In the genomic region with DNA sequence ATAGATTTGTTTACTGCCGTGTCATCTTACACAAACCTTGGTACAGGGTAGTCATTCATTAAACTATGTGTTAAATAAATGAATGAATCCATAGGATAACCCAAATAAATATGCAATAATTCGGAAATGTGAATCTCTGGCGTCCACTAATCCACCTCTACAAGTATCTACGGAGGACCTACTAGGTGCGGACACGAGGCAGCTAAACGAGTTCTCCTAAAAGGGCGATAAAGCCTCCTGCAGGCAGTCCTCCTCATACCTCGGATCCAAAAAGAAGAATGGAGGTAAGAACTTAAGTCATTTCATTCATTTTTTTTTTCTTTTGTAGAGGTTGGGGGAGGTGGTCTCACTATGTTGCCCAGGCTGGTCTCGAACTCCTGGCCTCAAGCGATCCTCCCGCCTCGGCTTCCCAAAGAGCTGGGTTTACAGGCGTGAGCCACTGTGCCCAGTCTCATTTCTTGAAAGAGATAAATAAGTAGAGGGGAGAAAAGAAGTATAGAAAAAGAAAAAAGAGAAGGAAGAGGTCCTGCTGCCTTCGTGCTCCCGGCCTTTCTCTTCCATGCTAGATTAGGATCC, we compare ENCODE assay signal across 7 cellular contexts. TPM values are rescaled to one million over a fixed set of nuclear protein-coding genes. Genes with fewer than 3 reads are reported as not detected.
DNase-seq lines count a peak whose midpoint lies in the region; ATAC-seq and TF ChIP-seq lines count a peak whose summit lies in the region.

No MANE protein-coding gene starts in this region.

- intact Hi-C loops in left ventricle myocardium superior (cut with micrococcal nuclease) = no loop called here

- H3K27ac ChIP-seq in WERI-Rb-1 = peak overlapping the region; percentile 91

- no peaks in the 10 kb centered on the region for H3K9me3 ChIP-seq in WERI-Rb-1 (ENCODE audit: severe bottlenecking)

- H3K36me3 ChIP-seq in H7 (replicated peaks; ENCODE audit: control insufficient read depth, insufficient read depth, low read length) (peaks cover 26% of the 10 kb centered on the region), WERI-Rb-1 (peaks cover 32% of the 10 kb centered on the region)

- no peaks in the 10 kb centered on the region for H3K9me3 Mint-ChIP-seq in stimulated activated memory B cell treated with anti-CD40 and anti-IgM and Interleukin-4, amounts not matched to agents 10 μg/mL and 1 μg/mL and 100 μg/mL, for 72 hours

- DNase-seq in H7 = no peak
- DNase-seq in WERI-Rb-1 = no peak
- peak; percentile 34 for DNase-seq in left ventricle myocardium superior
- no peak for DNase-seq in NCI-H187 (lab: John Stamatoyannopoulos, UW)
- DNase-seq in stimulated activated CD4-positive, alpha-beta T cell treated with anti-CD3 and anti-CD28 coated beads, Interleukin-15, amount 100 ng/mL, for 24 hours = no peak

- H3K27me3 Mint-ChIP-seq in stimulated activated memory B cell treated with anti-CD40 and anti-IgM and Interleukin-4, amounts not matched to agents 10 μg/mL and 1 μg/mL and 100 μg/mL, for 72 hours = no peaks in the 10 kb centered on the region

- peak overlapping the region; percentile 85 for H3K4me3 ChIP-seq in H7 (ENCODE audit: insufficient read depth, low read depth, low read length)
- peak overlapping the region; percentile 80 for H3K4me3 ChIP-seq in WERI-Rb-1 (ENCODE audit: low read depth, low read length)

- H3K4me1 Mint-ChIP-seq in stimulated activated memory B cell treated with anti-CD40 and anti-IgM and Interleukin-4, amounts not matched to agents 10 μg/mL and 1 μg/mL and 100 μg/mL, for 72 hours = peaks cover 50% of the 10 kb centered on the region

- TF ChIP-seq CTCF in WERI-Rb-1 (IDR thresholded peaks at IDR 0.05; ENCODE audit: low read depth, low read length) = no peak

- peak overlapping the region; percentile 99 for H3K27ac Mint-ChIP-seq in stimulated activated memory B cell treated with anti-CD40 and anti-IgM and Interleukin-4, amounts not matched to agents 10 μg/mL and 1 μg/mL and 100 μg/mL, for 72 hours

- ATAC-seq in left ventricle myocardium superior = no peak
- ATAC-seq in stimulated activated memory B cell treated with anti-CD40 and anti-IgM and Interleukin-4, amounts not matched to agents 10 μg/mL and 1 μg/mL and 100 μg/mL, for 72 hours = no peak
- ATAC-seq in GM19397 (IDR thresholded peaks at IDR 0.05; ENCODE audit: unreplicated experiment) = no peak

- H3K4me3 Mint-ChIP-seq in stimulated activated memory B cell treated with anti-CD40 and anti-IgM and Interleukin-4, amounts not matched to agents 10 μg/mL and 1 μg/mL and 100 μg/mL, for 72 hours = peak overlapping the region; percentile 100

- no peaks in the 10 kb centered on the region for H3K27me3 ChIP-seq in H7 (ENCODE audit: control insufficient read depth, insufficient read depth, low read length)
- H3K27me3 ChIP-seq in WERI-Rb-1 (ENCODE audit: insufficient read depth, low read depth, severe bottlenecking) = no peaks in the 10 kb centered on the region

- H3K36me3 Mint-ChIP-seq in stimulated activated memory B cell treated with anti-CD40 and anti-IgM and Interleukin-4, amounts not matched to agents 10 μg/mL and 1 μg/mL and 100 μg/mL, for 72 hours = peaks cover 38% of the 10 kb centered on the region

RNA-seq across cellular contexts. Expression of gene RPL35A, which starts 0.7 kb away (rescaled TPM):
- 909 and 971 TPM in 2 replicates for total RNA-seq in H7 (2014; rRNA removed; shearing (Covaris generic))
- 751 TPM for total RNA-seq in left ventricle myocardium superior

RNA-seq across cellular contexts. Expression of gene LMLN, which starts 10.7 kb away (rescaled TPM):
- total RNA-seq in H7 (2014; rRNA removed; shearing (Covaris generic)) = 2.1 and 3.7 TPM in 2 replicates
- 8.8 TPM for total RNA-seq in left ventricle myocardium superior
